ENCODE assay signal across 25 cellular contexts in genomic region chr2:174503161-174503809, GRCh38.
"Had no signal": no experiment of that assay in that cellular context is flagged by ENCODE, and none has a peak within 500 bp of the region (broad histone marks: within the 10 kb centered on the region; RNA-seq: fewer than 3 reads in every experiment).

No MANE protein-coding gene starts in this region.

- DNase-seq: activated B cell treated with CpG ODN at 0.5 μM for 24 hours; activated CD4-positive, alpha-beta T cell treated with anti-CD3 and anti-CD28 coated beads for 1 hour; activated CD4-positive, alpha-beta T cell treated with anti-CD3 and anti-CD28 coated beads, Interleukin-2, amount 10 ng/mL, durations not matched to agents 24 days and 14 days; activated CD4-positive, alpha-beta T cell treated with anti-CD3 and anti-CD28 coated beads, Interleukin-2, amount 50 U/mL, for 48 hours; activated CD8-positive, alpha-beta memory T cell treated with anti-CD3 and anti-CD28 coated beads for 24 hours; activated gamma-delta T cell treated with Interleukin-2 at 50 U/mL for 16 hours; activated naive CD4-positive, alpha-beta T cell treated with anti-CD3 and anti-CD28 coated beads, Interleukin-2, amount 10 ng/mL, durations not matched to agents 7 days and 5 days; activated naive CD8-positive, alpha-beta T cell treated with anti-CD3 and anti-CD28 coated beads, Interleukin-2, amount 50 U/mL, for 24 hours; activated T-cell treated with anti-CD3 and anti-CD28 coated beads, Interleukin-2, amount 50 U/mL, for 48 hours; amniotic stem cell; cerebellar nuclear complex; MG63; MV-4-11; NCI-H1105; NCI-H1436 treated with DMSO at 0.1 percent for 48 hours; NCI-H187; NCI-H2081; NCI-H510A treated with DMSO at 0.1 percent for 48 hours; SIG-M5; T-helper 17 cell; T-helper 9 cell had no signal

- H3K27ac ChIP-seq: ascending aorta, cardiac muscle cell, KMS-11 had no signal

- FAIRE-seq: colon had no signal

- ATAC-seq: activated naive CD8-positive, alpha-beta T cell treated with anti-CD3 and anti-CD28 coated beads, Interleukin-2, amount 50 U/mL, for 24 hours; T-helper 17 cell had no signal

- H3K36me3 ChIP-seq: ascending aorta, cardiac muscle cell, MG63 had no signal

- H3K4me2 ChIP-seq: KMS-11 had no signal

- H3K4me3 ChIP-seq: ascending aorta, cardiac muscle cell, MG63 had no signal

- H3K4me1 ChIP-seq: ascending aorta had no signal

- H3K9me3 ChIP-seq: ascending aorta, MG63 had no signal

- H3K27me3 ChIP-seq: ascending aorta, cardiac muscle cell, MG63 had no signal

- H3K9ac ChIP-seq: KMS-11 had no signal
